Comparison of ENCODE assay signal across 9 cellular contexts in the genomic region with DNA sequence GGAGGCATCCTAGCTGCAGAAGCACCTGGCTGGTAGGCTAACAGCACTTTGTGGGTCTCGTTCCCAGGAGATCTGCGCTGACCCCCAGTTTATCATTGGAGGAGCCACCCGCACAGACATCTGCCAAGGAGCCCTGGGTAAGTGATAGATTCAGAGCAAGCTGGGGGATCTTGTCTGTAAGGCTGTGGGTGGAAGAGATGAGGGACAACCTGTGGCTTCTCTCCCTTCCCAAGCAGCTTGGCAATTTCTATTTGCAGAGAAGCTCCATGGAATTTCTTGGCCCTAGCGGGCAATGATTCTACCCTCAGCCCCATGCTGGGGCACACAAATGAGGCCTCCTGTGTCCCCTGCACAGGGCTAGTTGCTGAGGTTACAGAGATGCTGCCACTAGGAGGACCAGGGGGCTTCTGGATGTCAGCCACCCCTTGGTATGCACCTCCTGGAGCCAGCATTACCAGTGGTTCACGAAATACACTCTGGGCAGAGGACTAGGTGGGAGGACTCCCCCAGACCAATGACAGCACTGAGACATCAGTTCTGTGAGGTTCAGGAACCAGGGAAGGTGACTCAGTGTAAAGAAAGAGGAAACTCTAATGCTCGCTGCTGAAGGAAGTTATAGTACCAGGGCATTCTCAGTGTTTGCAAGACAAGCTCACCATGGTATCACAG. TPM values are rescaled to one million over a fixed set of nuclear protein-coding genes. Genes with fewer than 3 reads are reported as not detected.
DNase-seq lines count a peak whose midpoint lies in the region; ATAC-seq and TF ChIP-seq lines count a peak whose summit lies in the region.
"Had no signal": no experiment of that assay in that cellular context is flagged by ENCODE, and none has a peak within 500 bp of the region (broad histone marks: within the 10 kb centered on the region; RNA-seq: fewer than 3 reads in every experiment).

No MANE protein-coding gene starts in this region.

- no peaks in the 10 kb centered on the region for H3K9me3 Mint-ChIP-seq in natural killer cell treated with Interleukin-12 subunit alpha and Interleukin-12 subunit beta and Interleukin-15 and Interleukin-18, amount 100 ng/mL, for 72 hours
- H3K9me3 Mint-ChIP-seq in type B pancreatic cell, result no peaks in the 10 kb centered on the region

- H3K4me3 Mint-ChIP-seq in natural killer cell treated with Interleukin-12 subunit alpha and Interleukin-12 subunit beta and Interleukin-15 and Interleukin-18, amount 100 ng/mL, for 72 hours, result no peak overlapping the region
- H3K4me3 Mint-ChIP-seq in type B pancreatic cell, result no peak overlapping the region

- H3K9me3 ChIP-seq in prostate gland, result no peaks in the 10 kb centered on the region

- H3K27me3 Mint-ChIP-seq in natural killer cell treated with Interleukin-12 subunit alpha and Interleukin-12 subunit beta and Interleukin-15 and Interleukin-18, amount 100 ng/mL, for 72 hours, result no peaks in the 10 kb centered on the region
- no peaks in the 10 kb centered on the region for H3K27me3 Mint-ChIP-seq in type B pancreatic cell

- peaks cover 67 to 69% of the 10 kb centered on the region in 2 donors for H3K4me1 Mint-ChIP-seq in natural killer cell treated with Interleukin-12 subunit alpha and Interleukin-12 subunit beta and Interleukin-15 and Interleukin-18, amount 100 ng/mL, for 72 hours (ENCODE audit: low read depth in 2 of 2)
- peaks cover 44% of the 10 kb centered on the region for H3K4me1 Mint-ChIP-seq in type B pancreatic cell (ENCODE audit: unreplicated experiment)

- peak; percentile 48 to 63 for ATAC-seq in natural killer cell treated with Interleukin-12 subunit alpha and Interleukin-12 subunit beta and Interleukin-15 and Interleukin-18, amount 100 ng/mL, for 72 hours

- peaks cover 5% of the 10 kb centered on the region for H3K36me3 Mint-ChIP-seq in natural killer cell treated with Interleukin-12 subunit alpha and Interleukin-12 subunit beta and Interleukin-15 and Interleukin-18, amount 100 ng/mL, for 72 hours
- H3K36me3 Mint-ChIP-seq in type B pancreatic cell, result peaks cover 24% of the 10 kb centered on the region

- TF ChIP-seq CTCF in astrocyte of the cerebellum (IDR thresholded peaks at IDR 0.05; ENCODE audit: low read depth, low read length, missing control alignments) (peak; percentile 6), type B pancreatic cell (conservative IDR thresholded peaks at IDR 0.05) (no peak), prostate gland (IDR thresholded peaks at IDR 0.05) (no peak)

- TF ChIP-seq POLR2A in prostate gland (IDR thresholded peaks at IDR 0.05), result no peak

- no peak overlapping the region for H3K27ac ChIP-seq in prostate gland

- H3K4me3 ChIP-seq in astrocyte of the cerebellum (ENCODE audit: low read depth, low read length) (no peak overlapping the region), prostate gland (no peak overlapping the region)

- DNase-seq in EL, result peak; percentile 38
- DNase-seq in NOMO-1 treated with dmso at 0.1 percent for 144 hours (lab: John Stamatoyannopoulos, UW; ENCODE audit: unreplicated experiment), result peak; percentile 65
- no peak for DNase-seq in astrocyte of the cerebellum (ENCODE audit: low read depth)
- no peak for DNase-seq in natural killer cell treated with Interleukin-12 subunit alpha and Interleukin-12 subunit beta and Interleukin-15 and Interleukin-18, amount 100 ng/mL, for 72 hours (ENCODE audit: low spot score)
- DNase-seq in type B pancreatic cell (ENCODE audit: extremely low spot score, unreplicated experiment), result no peak
- no peak for DNase-seq in NCI-H2081 treated with DMSO at 0.1 percent for 48 hours (lab: John Stamatoyannopoulos, UW)
- no peak for DNase-seq in prostate gland (ENCODE audit: low spot score)
- no peak for DNase-seq in NCI-H526 (lab: John Stamatoyannopoulos, UW)

- H3K4me1 ChIP-seq in prostate gland (replicated peaks), result peaks cover 14% of the 10 kb centered on the region

- no peaks in the 10 kb centered on the region for H3K36me3 ChIP-seq in prostate gland

- H3K27ac Mint-ChIP-seq in natural killer cell treated with Interleukin-12 subunit alpha and Interleukin-12 subunit beta and Interleukin-15 and Interleukin-18, amount 100 ng/mL, for 72 hours, result peak overlapping the region; percentile 85
- no peak overlapping the region for H3K27ac Mint-ChIP-seq in type B pancreatic cell

- in situ Hi-C loops in astrocyte of the cerebellum (cut with HindIII; ENCODE audit: low sequenced_read_pairs), result no loop called here

- intact Hi-C loops in prostate gland (cut with DNase I), result loop anchor here (5.0 kb wide), 1 partner anchor 119 kb away; no protein-coding TSS in a partner anchor

- H3K27me3 ChIP-seq in prostate gland (replicated peaks; ENCODE audit: insufficient read depth), result no peaks in the 10 kb centered on the region

- WGBS in prostate gland, result 94% methylated on average over 6 of the region's 6 CpGs

RNA-seq across cellular contexts. Expression of a gene that starts 5.5 kb away (rescaled TPM):
- total RNA-seq in natural killer cell treated with Interleukin-12 subunit alpha and Interleukin-12 subunit beta and Interleukin-15 and Interleukin-18, amount 100 ng/mL, for 72 hours, result 10 to 100 TPM; 29.2 to 39.1 TPM
- total RNA-seq in type B pancreatic cell (ENCODE audit: low replicate concordance) (111 and 120 TPM in 2 replicates), prostate gland (100 to 1,000 TPM in 1 of 2 donors, 10 to 100 TPM in 1; 88.5 to 156 TPM)

RNA-seq across cellular contexts. Expression of a gene that starts 52.3 kb away (rescaled TPM):
- total RNA-seq in natural killer cell treated with Interleukin-12 subunit alpha and Interleukin-12 subunit beta and Interleukin-15 and Interleukin-18, amount 100 ng/mL, for 72 hours, result not detected
- total RNA-seq in type B pancreatic cell (ENCODE audit: low replicate concordance) (0.71 and 2.3 TPM in 2 replicates), prostate gland (1 to 10 TPM; 3.0 to 5.6 TPM)
- total RNA-seq: mesenteric fat pad had no signal

Comparison
In these comparisons a context has a peak if more than half of its experiments do, and no peak if none do; other contexts are left out.
1. DNase-seq: peak in EL (single experiment) and NOMO-1 treated with dmso at 0.1 percent for 144 hours (single experiment); none in astrocyte of the cerebellum (single experiment), natural killer cell treated with Interleukin-12 subunit alpha and Interleukin-12 subunit beta and Interleukin-15 and Interleukin-18, amount 100 ng/mL, for 72 hours (single experiment), type B pancreatic cell (single experiment), NCI-H2081 treated with DMSO at 0.1 percent for 48 hours (single experiment), prostate gland (single experiment) and NCI-H526 (0 of 2).